Comparison of ENCODE assay signal across 1 cellular context in the genomic region with DNA sequence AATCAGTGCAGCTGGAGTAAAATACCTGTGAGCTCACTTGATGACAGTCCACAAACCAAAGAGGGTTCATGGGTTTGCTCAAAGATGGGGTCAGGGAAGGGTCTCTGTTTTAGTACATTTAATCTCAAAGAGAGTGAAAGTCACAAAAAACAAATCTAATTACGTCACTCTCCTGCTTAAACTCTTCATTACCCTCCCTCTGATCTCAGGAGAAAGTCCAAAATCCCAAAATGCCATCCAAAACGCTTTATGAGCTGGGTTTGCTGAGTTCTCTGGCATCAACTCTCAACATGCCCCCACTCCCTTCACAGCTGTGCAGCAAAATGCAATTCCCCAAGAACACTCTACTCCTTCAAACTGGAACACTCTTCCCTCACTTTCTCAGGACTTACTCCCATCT.
A peak's percentile ranks its signal among the peaks of the same experiment; 100 is the strongest.
TF ChIP-seq lines count a peak whose summit lies in the region.

No MANE protein-coding gene starts in this region.

TF ChIP-seq in HEK293, 187 proteins besides CTCF, POLR2A, EP300 and RAD21:
- TF ChIP-seq PRDM1 (tag by site-specific recombination; IDR thresholded peaks at IDR 0.05) (peak; percentile 52; the same call in 1 of the 2 replicates), ZNF621 (tag by site-specific recombination; IDR thresholded peaks at IDR 0.05) (no peak)
